In genomic region chr15:74127255-74127953, GRCh38 we compare ENCODE assay signal across 8 cellular contexts. TPM values are rescaled to one million over a fixed set of nuclear protein-coding genes. Genes with fewer than 3 reads are reported as not detected.
DNase-seq lines count a peak whose midpoint lies in the region; ATAC-seq and TF ChIP-seq lines count a peak whose summit lies in the region.

No MANE protein-coding gene starts in this region.

- 11 to 17% methylated on average over 19 to 35 of the region's 44 CpGs for WGBS in tibial nerve, 2 donors

- H3K36me3 Mint-ChIP-seq in activated naive CD8-positive, alpha-beta T cell treated with anti-CD3 and anti-CD28 coated beads, Interleukin-2, amount 10 ng/mL, durations not matched to agents 7 days and 5 days: peaks cover 1% of the 10 kb centered on the region

- TF ChIP-seq POLR2A in tibial nerve (IDR thresholded peaks at IDR 0.05): no peak

- no peaks in the 10 kb centered on the region for H3K9me3 Mint-ChIP-seq in activated naive CD8-positive, alpha-beta T cell treated with anti-CD3 and anti-CD28 coated beads, Interleukin-2, amount 10 ng/mL, durations not matched to agents 7 days and 5 days

- peak overlapping the region in 1 of 4 donors; percentile 8 for H3K27ac ChIP-seq in tibial nerve

- H3K27me3 Mint-ChIP-seq in activated naive CD8-positive, alpha-beta T cell treated with anti-CD3 and anti-CD28 coated beads, Interleukin-2, amount 10 ng/mL, durations not matched to agents 7 days and 5 days: peaks cover 70% of the 10 kb centered on the region

- DNase-seq in NCI-H1436 (lab: John Stamatoyannopoulos, UW): peak; percentile 88
- DNase-seq in NCI-H1436 treated with DMSO at 0.1 percent for 48 hours (lab: John Stamatoyannopoulos, UW): no peak
- DNase-seq in NCI-H1048 (lab: John Stamatoyannopoulos, UW): peak; percentile 77
- DNase-seq in SW 1271 (lab: John Stamatoyannopoulos, UW): peak; percentile 52 to 88
- DNase-seq in activated naive CD8-positive, alpha-beta T cell treated with anti-CD3 and anti-CD28 coated beads, Interleukin-2, amount 10 ng/mL, durations not matched to agents 7 days and 5 days: peak; percentile 96
- peak; percentile 93 for DNase-seq in cardiac septum (ENCODE audit: low spot score)
- peak; percentile 81 to 99 (median 92) for DNase-seq in posterior cingulate gyrus
- peak; percentile 85 to 88 for DNase-seq in tibial nerve (ENCODE audit: low spot score in 2 of 2)

- H3K4me3 ChIP-seq in tibial nerve: peak overlapping the region; percentile 21 to 46 (median 34)

- peak; percentile 95 to 99 (median 98) for TF ChIP-seq CTCF in tibial nerve (IDR thresholded peaks at IDR 0.05)

- H3K4me1 Mint-ChIP-seq in activated naive CD8-positive, alpha-beta T cell treated with anti-CD3 and anti-CD28 coated beads, Interleukin-2, amount 10 ng/mL, durations not matched to agents 7 days and 5 days: peaks cover 16% of the 10 kb centered on the region

- no peak for TF ChIP-seq EP300 in tibial nerve (IDR thresholded peaks at IDR 0.05)

- peaks cover 0 to 40% (median 26%) of the 10 kb centered on the region in 4 donors for H3K4me1 ChIP-seq in tibial nerve

- peaks cover 0 to under 1% (median 0%) of the 10 kb centered on the region in 4 donors for H3K9me3 ChIP-seq in tibial nerve

- H3K27me3 ChIP-seq in tibial nerve: peaks cover 0 to 85% of the 10 kb centered on the region in 2 donors

- POLR2A ChIA-PET in activated naive CD8-positive, alpha-beta T cell treated with anti-CD3 and anti-CD28 coated beads, Interleukin-2, amount 10 ng/mL, durations not matched to agents 7 days and 5 days (lab: Charles Lee): interaction anchor here (1.0 to 1.5 kb wide), 3 partner anchors 180 to 195 kb away, joined by 3 to 4 read pairs (median 4); no protein-coding TSS in a partner anchor

- peak; percentile 94 for ATAC-seq in activated naive CD8-positive, alpha-beta T cell treated with anti-CD3 and anti-CD28 coated beads, Interleukin-2, amount 10 ng/mL, durations not matched to agents 7 days and 5 days (ENCODE audit: low read depth)

- intact Hi-C loops in cardiac septum (cut with DNase I): loop anchor here (2.0 to 5.0 kb wide), 4 partner anchors 75 to 195 kb away; no protein-coding TSS in a partner anchor
- intact Hi-C loops in posterior cingulate gyrus (cut with DNase I): loop anchor here (1.0 to 10.0 kb wide), 3 partner anchors 153 to 193 kb away; no protein-coding TSS in a partner anchor

- H3K36me3 ChIP-seq in tibial nerve: no peaks in the 10 kb centered on the region

- H3K27ac Mint-ChIP-seq in activated naive CD8-positive, alpha-beta T cell treated with anti-CD3 and anti-CD28 coated beads, Interleukin-2, amount 10 ng/mL, durations not matched to agents 7 days and 5 days: no peak overlapping the region

- H3K4me3 Mint-ChIP-seq in activated naive CD8-positive, alpha-beta T cell treated with anti-CD3 and anti-CD28 coated beads, Interleukin-2, amount 10 ng/mL, durations not matched to agents 7 days and 5 days: peak overlapping the region; percentile 67

RNA-seq across cellular contexts. Expression of gene ISLR2, which starts 3.0 kb away (rescaled TPM):
- not detected for total RNA-seq in activated naive CD8-positive, alpha-beta T cell treated with anti-CD3 and anti-CD28 coated beads, Interleukin-2, amount 10 ng/mL, durations not matched to agents 7 days and 5 days
- total RNA-seq in cardiac septum (4.1 TPM), tibial nerve (1 to 10 TPM in 1 of 4 donors, under 1 TPM in 2, not detected in 1; 0.66 to 1.5 (median 0.98) TPM)

RNA-seq across cellular contexts. Expression of gene GOLGA6A, which starts 45.1 kb away (rescaled TPM):
- total RNA-seq in activated naive CD8-positive, alpha-beta T cell treated with anti-CD3 and anti-CD28 coated beads, Interleukin-2, amount 10 ng/mL, durations not matched to agents 7 days and 5 days: under 1 TPM in 1 of 2 experiments, not detected in 1; 0.40 TPM
- total RNA-seq in cardiac septum: not detected
- total RNA-seq in tibial nerve: under 1 TPM in 2 of 4 donors, not detected in 2; 0.20 to 0.87 TPM

RNA-seq across cellular contexts. Expression of gene ISLR, which starts 46.1 kb away (rescaled TPM):
- not detected for total RNA-seq in activated naive CD8-positive, alpha-beta T cell treated with anti-CD3 and anti-CD28 coated beads, Interleukin-2, amount 10 ng/mL, durations not matched to agents 7 days and 5 days
- total RNA-seq in cardiac septum (16.2 TPM), tibial nerve (100 to 1,000 TPM in 3 of 4 donors, 10 to 100 TPM in 1; 41.7 to 250 (median 164) TPM)

Comparison
In these comparisons a context has a peak if more than half of its experiments do, and no peak if none do; other contexts are left out.
1. RNA of gene ISLR, which starts 46.1 kb away (total RNA-seq): 41.7 to 250 TPM in tibial nerve and 16.2 TPM in cardiac septum (single experiment); not detected in activated naive CD8-positive, alpha-beta T cell treated with anti-CD3 and anti-CD28 coated beads, Interleukin-2, amount 10 ng/mL, durations not matched to agents 7 days and 5 days; every median in the first group is over 10 times any median in the second.